23 cellular contexts compared by ENCODE assay signal in genomic region chr7:69091476-69091875, GRCh38.
"Had no signal": no experiment of that assay in that cellular context is flagged by ENCODE, and none has a peak within 500 bp of the region (broad histone marks: within the 10 kb centered on the region; RNA-seq: fewer than 3 reads in every experiment).

No MANE protein-coding gene starts in this region.

- H3K4me1 ChIP-seq: body of pancreas, SJSA1 had no signal

- H3K4me3 ChIP-seq: body of pancreas, SJSA1 had no signal

- H3K9me3 ChIP-seq: body of pancreas had no signal

- H3K27me3 ChIP-seq: body of pancreas, SJSA1 had no signal

- H3K36me3 ChIP-seq: SJSA1 had no signal

- DNase-seq: activated CD4-positive, alpha-beta T cell treated with anti-CD3 and anti-CD28 coated beads for 48 hours; activated CD4-positive, alpha-beta T cell treated with anti-CD3 and anti-CD28 coated beads, Interleukin-2, amount 50 U/mL, for 4 hours; activated CD4-positive, CD25-positive, alpha-beta regulatory T cell treated with anti-CD3 and anti-CD28 coated beads, Interleukin-2, amount 50 U/mL, for 72 hours; activated CD8-positive, alpha-beta memory T cell treated with anti-CD3 and anti-CD28 coated beads, Interleukin-2, amount 50 U/mL, for 48 hours; activated CD8-positive, alpha-beta T cell treated with anti-CD3 and anti-CD28 coated beads, Interleukin-2, amount 10 ng/mL, durations not matched to agents 7 days and 5 days; activated T-cell treated with anti-CD3 and anti-CD28 coated beads, Interleukin-2, amount 50 U/mL, for 1 hour; aorta; body of pancreas; central memory CD4-positive, alpha-beta T cell; Kasumi-1; NCI-H1092; NCI-H1417; NCI-H1930; NCI-H2227 treated with DMSO at 0.1 percent for 48 hours; NCI-H446 treated with DMSO at 0.1 percent for 48 hours; NCI-H524 treated with DMSO at 0.1 percent for 48 hours; NCI-H774; NK-92 treated with Interleukin-12 subunit alpha and Interleukin-12 subunit beta, amount 100 ng/mL, for 24 hours; OCI-M1; Right ventricle myocardium superior; SW 1271 had no signal

- H3K27ac ChIP-seq: body of pancreas, RWPE1, SJSA1 had no signal
